Comparison of ENCODE assay signal across 2 cellular contexts in the genomic region with DNA sequence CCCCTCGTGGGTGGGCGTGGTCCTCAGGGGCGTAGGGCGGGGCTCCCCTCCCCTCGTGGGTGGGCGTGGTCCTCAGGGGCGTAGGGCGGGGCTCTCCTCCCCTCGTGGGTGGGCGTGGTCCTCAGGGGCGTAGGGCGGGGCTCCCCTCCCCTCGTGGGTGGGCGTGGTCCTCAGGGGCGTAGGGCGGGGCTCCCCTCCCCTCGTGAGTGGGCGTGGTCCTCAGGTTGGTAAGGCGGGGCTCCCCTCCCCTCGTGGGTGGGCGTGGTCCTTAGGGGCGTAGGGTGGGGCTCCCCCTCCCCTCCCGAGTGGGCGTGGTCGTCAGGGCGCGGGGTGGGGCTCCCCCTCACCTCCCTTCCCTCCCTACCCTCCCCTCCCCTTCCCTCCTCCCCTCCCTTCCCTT.
TF ChIP-seq lines count a peak whose summit lies in the region.
"Not testable (repeated sequence)": the region's sequence is repeated elsewhere in the genome, so short reads cannot be mapped to it uniquely, and the experiment has no call there.

No MANE protein-coding gene starts in this region.

TF ChIP-seq in HEK293, 187 proteins besides CTCF, POLR2A, EP300 and RAD21:
- 0 out of 2 replicates have a peak, but pooled peaks have one; percentile 9 for TF ChIP-seq KLF1 (tag by site-specific recombination; IDR thresholded peaks at IDR 0.05)
TF ChIP-seq in HEK293: peak in this region for 1; not testable (repeated sequence) for 186.

TF ChIP-seq in K562, 482 proteins besides CTCF, POLR2A, EP300 and RAD21:
- TF ChIP-seq HNRNPK (IDR thresholded peaks at IDR 0.05; ENCODE audit: low read depth, low read length, poor library complexity, severe bottlenecking) (peak; percentile 50), SAFB (IDR thresholded peaks at IDR 0.05; ENCODE audit: borderline replicate concordance, low read depth, low read length) (peak; percentile 60; the same call in 1 of the 2 replicates), ZBTB7A (IDR thresholded peaks at IDR 0.05; ENCODE audit: borderline replicate concordance, control insufficient read depth, low read depth, low read length) (0 out of 2 replicates have a peak, but pooled peaks have one; percentile 38), SIN3A (IDR thresholded peaks at IDR 0.05; ENCODE audit: borderline replicate concordance in 2 of 2, control insufficient read depth in 1 of 2, low read depth in 2 of 2, low read length in 2 of 2) (peak in 1 of 2 experiments; percentile 52; a peak in 1 of 4 replicates), PCBP1 (IDR thresholded peaks at IDR 0.05; ENCODE audit: low read depth, low read length, poor library complexity, severe bottlenecking) (peak; percentile 99), CREB1 (IDR thresholded peaks at IDR 0.05) (peak; percentile 16; the same call in 1 of the 2 replicates), VEZF1 (CRISPR knock-in tag; IDR thresholded peaks at IDR 0.05) (peak; percentile 86)
- not testable (repeated sequence) for TF ChIP-seq CREB1 (CRISPR knock-in tag; IDR thresholded peaks at IDR 0.05)
